Comparison of ENCODE assay signal across 8 cellular contexts in the genomic region with DNA sequence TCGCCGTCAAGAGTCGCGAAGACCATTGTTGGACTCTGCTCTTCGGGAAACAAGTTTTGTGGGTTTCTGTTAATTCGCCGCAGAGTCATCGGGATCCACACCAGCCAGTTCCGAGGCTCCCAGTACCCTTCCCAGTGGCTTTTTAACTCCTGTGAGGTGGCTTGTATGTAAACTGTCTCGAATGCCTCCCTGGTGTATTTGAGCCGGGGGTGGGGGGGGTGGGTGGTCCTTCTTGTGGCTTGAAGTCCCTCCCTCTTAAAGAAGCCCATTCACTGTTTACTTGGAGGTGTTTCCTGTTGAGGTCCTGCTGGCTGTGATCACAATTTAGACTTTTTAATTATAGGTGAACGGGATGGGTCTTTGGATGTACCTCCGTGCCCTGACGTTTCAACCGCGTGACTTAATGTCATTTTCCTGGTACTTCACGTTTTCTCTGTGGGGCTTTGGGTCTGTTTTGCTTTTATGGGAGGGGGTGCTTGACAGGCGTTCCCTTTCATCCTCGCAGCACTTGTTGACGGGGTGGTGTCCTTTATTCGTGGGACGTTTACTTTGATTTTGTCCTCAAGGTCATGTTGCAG. TPM values are rescaled to one million over a fixed set of nuclear protein-coding genes. Genes with fewer than 3 reads are reported as not detected.
DNase-seq lines count a peak whose midpoint lies in the region; ATAC-seq and TF ChIP-seq lines count a peak whose summit lies in the region.

No MANE protein-coding gene starts in this region.

- DNase-seq in heart left ventricle, result no peak
- no peak for DNase-seq in Right ventricle myocardium inferior (ENCODE audit: missing footprints)
- peak; percentile 42 for DNase-seq in RWPE1 (ENCODE audit: low spot score)
- no peak for DNase-seq in endothelial cell (ENCODE audit: low spot score)
- DNase-seq in nephron progenitor cell, result no peak
- no peak for DNase-seq in NCI-H2107 (lab: John Stamatoyannopoulos, UW)

- no peaks in the 10 kb centered on the region for H3K9me3 ChIP-seq in heart left ventricle

- H3K27ac Mint-ChIP-seq in endothelial cell (ENCODE audit: unreplicated experiment) (peak overlapping the region; percentile 96), nephron progenitor cell (peak overlapping the region; percentile 96)

- POLR2A ChIA-PET in RWPE1 (lab: Yijun Ruan, JAX; ENCODE audit: low non-redundant PET), result no interaction called here

- peaks cover 13% of the 10 kb centered on the region for H3K27me3 Mint-ChIP-seq in endothelial cell (ENCODE audit: unreplicated experiment)
- no peaks in the 10 kb centered on the region for H3K27me3 Mint-ChIP-seq in nephron progenitor cell (ENCODE audit: low read depth, poor library complexity)

- H3K27ac ChIP-seq in heart left ventricle (peak overlapping the region; percentile 91 to 99 (median 96)), RWPE1 (peak overlapping the region; percentile 85)

- TF ChIP-seq POLR2A in heart left ventricle (IDR thresholded peaks at IDR 0.05), result no peak

- H3K4me1 ChIP-seq in heart left ventricle, result peaks cover 2 to 54% (median 47%) of the 10 kb centered on the region in 12 donors

- H3K9me3 Mint-ChIP-seq in endothelial cell (ENCODE audit: unreplicated experiment) (no peaks in the 10 kb centered on the region), nephron progenitor cell (no peaks in the 10 kb centered on the region)

- no peaks in the 10 kb centered on the region for H3K36me3 ChIP-seq in heart left ventricle

- H3K4me1 Mint-ChIP-seq in endothelial cell (ENCODE audit: unreplicated experiment) (peaks cover 28% of the 10 kb centered on the region), nephron progenitor cell (peaks cover 50% of the 10 kb centered on the region)

- H3K4me3 ChIP-seq in heart left ventricle, result peak overlapping the region; percentile 71 to 99 (median 94)

- no peak for ATAC-seq in heart left ventricle
- no peak for ATAC-seq in Right ventricle myocardium inferior
- ATAC-seq in GM19023 (IDR thresholded peaks at IDR 0.05; ENCODE audit: unreplicated experiment), result no peak
- ATAC-seq in HG03342 (IDR thresholded peaks at IDR 0.05; ENCODE audit: unreplicated experiment), result no peak

- TF ChIP-seq CTCF in heart left ventricle (IDR thresholded peaks at IDR 0.05), result no peak
- no peak for TF ChIP-seq CTCF in RWPE1 (conservative IDR thresholded peaks at IDR 0.05; ENCODE audit: low read depth)
- no peak for TF ChIP-seq CTCF in endothelial cell (IDR thresholded peaks at IDR 0.05; ENCODE audit: unreplicated experiment)
- TF ChIP-seq CTCF in nephron progenitor cell (IDR thresholded peaks at IDR 0.05), result no peak

- intact Hi-C loops in heart left ventricle (cut with DNase I) (loop anchor here in 7 of 10 donors (5.0 to 10.0 kb wide), 8 partner anchors 46 to 123 kb away; no protein-coding TSS in a partner anchor), Right ventricle myocardium inferior (cut with DNase I) (loop anchor here (5.0 kb wide), 2 partner anchors 46 to 121 kb away; no protein-coding TSS in a partner anchor)

- peaks cover 4% of the 10 kb centered on the region for H3K36me3 Mint-ChIP-seq in endothelial cell (ENCODE audit: low read depth, unreplicated experiment)
- peaks cover 21% of the 10 kb centered on the region for H3K36me3 Mint-ChIP-seq in nephron progenitor cell (ENCODE audit: low read depth)

- CTCF ChIA-PET in RWPE1 (lab: Yijun Ruan, JAX), result interaction anchor here (0.6 kb wide), 1 partner anchor 169 kb away, joined by 3 read pairs; no protein-coding TSS in a partner anchor

- H3K4me3 Mint-ChIP-seq in endothelial cell (ENCODE audit: unreplicated experiment) (peak overlapping the region; percentile 98), nephron progenitor cell (peak overlapping the region; percentile 95)

- no peaks in the 10 kb centered on the region for H3K27me3 ChIP-seq in heart left ventricle

- 0 to 1% (median 1%) methylated on average over 18 to 22 of the region's 22 CpGs for WGBS in heart left ventricle, 4 donors

RNA-seq across cellular contexts. Expression of gene PPP6R3, which starts 0.8 kb away (rescaled TPM):
- total RNA-seq in heart left ventricle (10 to 100 TPM; 72.9 to 93.8 (median 81.7) TPM), Right ventricle myocardium inferior (83.5 TPM), endothelial cell (ENCODE audit: unreplicated experiment) (115 TPM)
- 10 to 100 TPM; 23.2 to 37.9 TPM for polyA plus RNA-seq in heart left ventricle
